ENCODE assay signal across 11 cellular contexts in genomic region chr1:246959944-246960693, GRCh38. TPM values are rescaled to one million over a fixed set of nuclear protein-coding genes. Genes with fewer than 3 reads are reported as not detected.
DNase-seq lines count a peak whose midpoint lies in the region; ATAC-seq, FAIRE-seq and TF ChIP-seq lines count a peak whose summit lies in the region.
"Had no signal": no experiment of that assay in that cellular context is flagged by ENCODE, and none has a peak within 500 bp of the region (broad histone marks: within the 10 kb centered on the region; RNA-seq: fewer than 3 reads in every experiment).

No MANE protein-coding gene starts in this region.

- H3K27ac ChIP-seq in coronary artery, result peak overlapping the region in 1 of 2 donors; percentile 67

- H3K4me3 ChIP-seq in coronary artery, result peak overlapping the region; percentile 10

- TF ChIP-seq CTCF in coronary artery (IDR thresholded peaks at IDR 0.05), result no peak

- in situ Hi-C loops in KBM-7 (cut with MboI; ENCODE audit: low pct_unique_long_range_greater_than_20kb, low sequenced_read_pairs), result no loop called here

- FAIRE-seq in H54 (lab: Jason Lieb, UNC), result no peak

- DNase-seq in KBM-7, result peak; percentile 85
- no peak for DNase-seq in coronary artery (ENCODE audit: low spot score)
- no peak for DNase-seq in sciatic nerve (ENCODE audit: low spot score)
- DNase-seq in H54 (ENCODE audit: insufficient read length, low spot score), result no peak
- DNase-seq in NCI-H2029 (lab: John Stamatoyannopoulos, UW), result no peak
- DNase-seq: activated CD4-positive, alpha-beta T cell treated with anti-CD3 and anti-CD28 coated beads, Interleukin-2, amount 50 U/mL, for 48 hours; NCI-H524 had no signal

- ATAC-seq in GM18909 (IDR thresholded peaks at IDR 0.05; ENCODE audit: poor library complexity, unreplicated experiment), result peak; percentile 50
- ATAC-seq in sciatic nerve, result peak; percentile 65
- ATAC-seq in esophagus mucosa, result no peak
- ATAC-seq in GM19035 (IDR thresholded peaks at IDR 0.05; ENCODE audit: unreplicated experiment), result no peak

- intact Hi-C loops in sciatic nerve (cut with DNase I), result no loop called here

- TF ChIP-seq POLR2A in H54 (IDR thresholded peaks at IDR 0.05; ENCODE audit: low read depth, low read length), result no peak

RNA-seq across cellular contexts. Expression of gene AHCTF1, which starts 28.4 kb away (rescaled TPM):
- total RNA-seq in sciatic nerve, result 46.4 TPM
- 15.8 TPM for total RNA-seq in esophagus mucosa

RNA-seq across cellular contexts. Expression of gene ZNF695, which starts 47.7 kb away (rescaled TPM):
- total RNA-seq in sciatic nerve, result 0.18 TPM
- 1.6 TPM for total RNA-seq in esophagus mucosa
- total RNA-seq: lower leg skin had no signal

Comparison
In these comparisons a context has a peak if more than half of its experiments do, and no peak if none do; other contexts are left out.
1. ATAC-seq: peak in GM18909 (single experiment) and sciatic nerve (single experiment); none in esophagus mucosa (single experiment) and GM19035 (single experiment).